Comparison of ENCODE assay signal across 21 cellular contexts in genomic region chr19:7006305-7006704, GRCh38. TPM values are rescaled to one million over a fixed set of nuclear protein-coding genes. Genes with fewer than 3 reads are reported as not detected.
DNase-seq lines count a peak whose midpoint lies in the region; ATAC-seq, FAIRE-seq and TF ChIP-seq lines count a peak whose summit lies in the region.
"Had no signal": no experiment of that assay in that cellular context is flagged by ENCODE, and none has a peak within 500 bp of the region (broad histone marks: within the 10 kb centered on the region; RNA-seq: fewer than 3 reads in every experiment).

No MANE protein-coding gene starts in this region.

- H4K20me1 ChIP-seq in K562 (replicated peaks; ENCODE audit: control insufficient read depth, insufficient read depth, low read length) (no peaks in the 10 kb centered on the region), PC-9 (ENCODE audit: insufficient read depth) (no peaks in the 10 kb centered on the region)

- H3K9me2 ChIP-seq in PC-9 (ENCODE audit: insufficient read depth), result no peaks in the 10 kb centered on the region

- ATAC-seq in K562 (peak; percentile 64), HG03045 (IDR thresholded peaks at IDR 0.05; ENCODE audit: unreplicated experiment) (no peak)
- ATAC-seq: SK-N-SH treated with all-trans-retinoic acid at 6 μM for 48 hours had no signal

- TF ChIP-seq EP300 in K562 (IDR thresholded peaks at IDR 0.05; ENCODE audit: low read length), result no peak

- no peaks in the 10 kb centered on the region for H3K9me1 ChIP-seq in K562 (ENCODE audit: control insufficient read depth, insufficient read depth, low read length)

- DNase-seq in NCI-H2171 treated with DMSO at 0.1 percent for 48 hours (lab: John Stamatoyannopoulos, UW) (peak; percentile 22), NCI-H2171 (lab: John Stamatoyannopoulos, UW) (no peak), BE2C (peak; percentile 14), NAMALWA (ENCODE audit: low spot score) (peak; percentile 51), K562 (ENCODE audit: extremely low read depth in 1 of 4, low spot score in 3 of 4) (peak in 3 of 4 experiments; percentile 9 to 14 (median 13)), PC-9 (no peak), hypothalamus (lab: John Stamatoyannopoulos, UW) (no peak)
- DNase-seq: DMS79, H7, HFFc6, NCI-H1048, NCI-H1417 treated with DMSO at 0.1 percent for 48 hours, NCI-H187 treated with DMSO at 0.1 percent for 48 hours, NCI-H2107, NCI-H524 treated with DMSO at 0.1 percent for 48 hours had no signal

- POLR2A ChIA-PET in K562 (lab: Yijun Ruan, JAX) (no interaction called here), PC-9 (lab: Charles Lee; ENCODE audit: unreplicated experiment) (no interaction called here)

- WGBS in K562 (ENCODE audit: insufficient coverage, low coverage, missing lambda C conversion rate), result 7% methylated on average over 6 of the region's 6 CpGs

- no peak overlapping the region for H3K27ac ChIP-seq in K562 (ENCODE audit: extremely low read depth, low read depth, low read length)
- no peak overlapping the region for H3K27ac ChIP-seq in PC-9

- no peaks in the 10 kb centered on the region for H3K79me2 ChIP-seq in K562 (ENCODE audit: control insufficient read depth, insufficient read depth, low read length)
- H3K79me2 ChIP-seq in PC-9 (ENCODE audit: low read depth), result no peaks in the 10 kb centered on the region

- TF ChIP-seq CTCF in BE2C (IDR thresholded peaks at IDR 0.05; ENCODE audit: low read depth, low read length) (no peak), K562 (IDR thresholded peaks at IDR 0.05 in 2 of 3, conservative IDR thresholded peaks at IDR 0.05 in 1 of 3; ENCODE audit: insufficient read depth in 2 of 3, low read depth in 1 of 3, low read length in 3 of 3) (no peak), PC-9 (conservative IDR thresholded peaks at IDR 0.05) (no peak)

- no peak for TF ChIP-seq RAD21 in K562 (CRISPR knock-in tag; conservative IDR thresholded peaks at IDR 0.05 in 1 of 2, IDR thresholded peaks at IDR 0.05 in 1 of 2)

- FAIRE-seq in K562 (lab: Jason Lieb, UNC), result no peak

- H3K4me2 ChIP-seq in K562 (ENCODE audit: insufficient read depth, low read length), result no peak overlapping the region
- H3K4me2 ChIP-seq in PC-9, result no peak overlapping the region

- H3K9me3 ChIP-seq in BE2C, result no peaks in the 10 kb centered on the region
- 0 out of 2 replicates have a peak, but pooled peaks cover 3% of the 10 kb centered on the region for H3K9me3 ChIP-seq in K562 (replicated peaks; ENCODE audit: control insufficient read depth, insufficient read depth, low read depth, low read length)
- H3K9me3 ChIP-seq in PC-9 (ENCODE audit: insufficient read depth, low read depth), result no peaks in the 10 kb centered on the region

- H3K27me3 ChIP-seq in BE2C (no peaks in the 10 kb centered on the region), K562 (ENCODE audit: control insufficient read depth in 2 of 2, insufficient read depth in 2 of 2, low read length in 2 of 2) (peaks cover 0 to 2% of the 10 kb centered on the region in 2 experiments; a peak in 2 of 5 replicates), PC-9 (ENCODE audit: insufficient read depth, low read depth) (peaks cover 31% of the 10 kb centered on the region)

- intact Hi-C loops in K562 (cut with micrococcal nuclease) (no loop called here), PC-9 (cut with micrococcal nuclease; ENCODE audit: unreplicated experiment) (no loop called here)

- no peaks in the 10 kb centered on the region for H3K36me3 ChIP-seq in BE2C
- no peaks in the 10 kb centered on the region for H3K36me3 ChIP-seq in K562 (ENCODE audit: control insufficient read depth, insufficient read depth, low read length)
- no peaks in the 10 kb centered on the region for H3K36me3 ChIP-seq in PC-9 (ENCODE audit: low read depth)

- CTCF ChIA-PET in K562 (lab: Yijun Ruan, JAX; ENCODE audit: low intra/inter-chr PET ratio) (no interaction called here), PC-9 (lab: Charles Lee) (no interaction called here)

- in situ Hi-C loops in K562 (cut with MboI), result no loop called here

- BruUV-seq in K562 (replicated peaks; lab: Mats Ljungman, UMichigan) (no TSS peak), PC-9 (replicated peaks; lab: Mats Ljungman, UMichigan) (no TSS peak)

- H3F3A ChIP-seq in PC-9 (ENCODE audit: insufficient read depth, low read depth), result no peaks in the 10 kb centered on the region

- no peak overlapping the region for H3K9ac ChIP-seq in K562 (ENCODE audit: insufficient read depth in 1 of 2, low read depth in 2 of 2, low read length in 2 of 2)

- H2AFZ ChIP-seq in K562 (ENCODE audit: low read depth, low read length), result no peak overlapping the region
- no peak overlapping the region for H2AFZ ChIP-seq in PC-9

- H3K4me3 ChIP-seq in BE2C (ENCODE audit: low read depth, low read length), result no peak overlapping the region
- H3K4me3 ChIP-seq in K562, result no peak overlapping the region
- H3K4me3 ChIP-seq in PC-9, result no peak overlapping the region

- TF ChIP-seq POLR2A in K562 (conservative IDR thresholded peaks at IDR 0.05), result no peak

- no peaks in the 10 kb centered on the region for H3K4me1 ChIP-seq in BE2C
- no peaks in the 10 kb centered on the region for H3K4me1 ChIP-seq in K562 (replicated peaks in 1 of 2; ENCODE audit: control insufficient read depth in 2 of 2, insufficient read depth in 2 of 2, low read length in 2 of 2)
- no peaks in the 10 kb centered on the region for H3K4me1 ChIP-seq in PC-9 (replicated peaks; ENCODE audit: insufficient read depth)

RNA-seq across cellular contexts. Expression of gene MBD3L2B, which starts 14.9 kb away (rescaled TPM):
- not detected for polyA plus RNA-seq in BE2C (2012; ENCODE audit: insufficient read depth, insufficient read length, low read depth)
- total RNA-seq in K562 (2011; cell fraction: chromatin; rRNA removed; ENCODE audit: low replicate concordance), result not detected in 2 replicates
- not detected in 2 replicates for total RNA-seq in K562 (2011; cell fraction: nucleolus; rRNA removed)
- total RNA-seq in K562 (2011; cell fraction: nucleoplasm; rRNA removed), result not detected in 2 replicates
- not detected in 2 replicates for total RNA-seq in K562 (2014; rRNA removed)
- total RNA-seq in K562 (2014; rRNA removed; fragmentation: Illumina TruSeq; extraction: Trizol), result not detected in 2 replicates
- total RNA-seq in K562 (2015; rRNA removed; fragmentation: Illumina TruSeq; extraction: Trizol), result not detected in 2 replicates
- not detected in 2 replicates for total RNA-seq in K562 (2021)
- polyA plus RNA-seq in K562 (2011; rRNA removed), result not detected in 2 replicates
- polyA plus RNA-seq in K562 (2011; cell fraction: cytosol; rRNA removed), result not detected in 2 replicates
- polyA plus RNA-seq in K562 (2011; cell fraction: nucleus; rRNA removed), result not detected in 2 replicates
- not detected in 2 replicates for polyA plus RNA-seq in K562 (2012)
- polyA plus RNA-seq in K562 (2014; fragmentation: Illumina TruSeq; extraction: Trizol), result not detected in 2 replicates
- not detected for polyA plus RNA-seq in K562 (2014; fragmentation: Nextera tagmentation; extraction: Ambion mirVana)
- polyA plus RNA-seq in K562 (2014; rRNA removed), result not detected in 2 replicates
- not detected in 2 replicates for polyA minus RNA-seq in K562 (2011; rRNA and poly(A)+ RNA removed)
- polyA minus RNA-seq in K562 (2011; cell fraction: cytosol; rRNA and poly(A)+ RNA removed), result not detected in 2 replicates
- not detected in 2 replicates for polyA minus RNA-seq in K562 (2011; cell fraction: nucleus; rRNA and poly(A)+ RNA removed)
- total RNA-seq in PC-9 (2021), result not detected in 2 replicates
- total RNA-seq: A172, H7, HFFc6, HT1080, MCF 10A had no signal
- polyA plus RNA-seq: CD14-positive monocyte had no signal

RNA-seq across cellular contexts. Expression of gene MBD3L5, which starts 24.1 kb away (rescaled TPM):
- not detected for polyA plus RNA-seq in BE2C (2012; ENCODE audit: insufficient read depth, insufficient read length, low read depth)
- total RNA-seq in K562 (2011; cell fraction: chromatin; rRNA removed; ENCODE audit: low replicate concordance), result not detected in 2 replicates
- not detected in 2 replicates for total RNA-seq in K562 (2011; cell fraction: nucleolus; rRNA removed)
- not detected in 2 replicates for total RNA-seq in K562 (2011; cell fraction: nucleoplasm; rRNA removed)
- total RNA-seq in K562 (2014; rRNA removed) (not detected in 2 replicates), K562 (2014; rRNA removed; fragmentation: Illumina TruSeq; extraction: Trizol) (not detected in 2 replicates), K562 (2015; rRNA removed; fragmentation: Illumina TruSeq; extraction: Trizol) (not detected in 2 replicates), K562 (2021) (not detected in 2 replicates), PC-9 (2021) (not detected in 2 replicates)
- polyA plus RNA-seq in K562 (2011; rRNA removed) (not detected in 2 replicates), K562 (2014; fragmentation: Illumina TruSeq; extraction: Trizol) (not detected in 2 replicates), K562 (2014; fragmentation: Nextera tagmentation; extraction: Ambion mirVana) (not detected), K562 (2014; rRNA removed) (not detected in 2 replicates)
- not detected in 2 replicates for polyA plus RNA-seq in K562 (2011; cell fraction: cytosol; rRNA removed)
- polyA plus RNA-seq in K562 (2011; cell fraction: nucleus; rRNA removed), result not detected in 2 replicates
- polyA plus RNA-seq in K562 (2012), result not detected in 2 replicates
- not detected in 2 replicates for polyA minus RNA-seq in K562 (2011; rRNA and poly(A)+ RNA removed)
- polyA minus RNA-seq in K562 (2011; cell fraction: cytosol; rRNA and poly(A)+ RNA removed), result not detected in 2 replicates
- polyA minus RNA-seq in K562 (2011; cell fraction: nucleus; rRNA and poly(A)+ RNA removed), result not detected in 2 replicates
- total RNA-seq: A172, H7, HFFc6, HT1080, MCF 10A had no signal
- polyA plus RNA-seq: CD14-positive monocyte had no signal

RNA-seq across cellular contexts. Expression of gene MBD3L4, which starts 33.7 kb away (rescaled TPM):
- polyA plus RNA-seq in BE2C (2012; ENCODE audit: insufficient read depth, insufficient read length, low read depth), result not detected
- total RNA-seq in K562 (2011; cell fraction: chromatin; rRNA removed; ENCODE audit: low replicate concordance), result not detected in 2 replicates
- total RNA-seq in K562 (2011; cell fraction: nucleolus; rRNA removed), result not detected in 2 replicates
- not detected in 2 replicates for total RNA-seq in K562 (2011; cell fraction: nucleoplasm; rRNA removed)
- total RNA-seq in K562 (2014; rRNA removed) (not detected in 2 replicates), K562 (2014; rRNA removed; fragmentation: Illumina TruSeq; extraction: Trizol) (not detected in 2 replicates), K562 (2015; rRNA removed; fragmentation: Illumina TruSeq; extraction: Trizol) (not detected in 2 replicates), K562 (2021) (not detected in 2 replicates), PC-9 (2021) (not detected in 2 replicates)
- polyA plus RNA-seq in K562 (2011; rRNA removed) (not detected in 2 replicates), K562 (2014; fragmentation: Illumina TruSeq; extraction: Trizol) (not detected in 2 replicates), K562 (2014; fragmentation: Nextera tagmentation; extraction: Ambion mirVana) (not detected), K562 (2014; rRNA removed) (not detected in 2 replicates)
- not detected in 2 replicates for polyA plus RNA-seq in K562 (2011; cell fraction: cytosol; rRNA removed)
- polyA plus RNA-seq in K562 (2011; cell fraction: nucleus; rRNA removed), result not detected in 2 replicates
- polyA plus RNA-seq in K562 (2012), result not detected in 2 replicates
- not detected in 2 replicates for polyA minus RNA-seq in K562 (2011; rRNA and poly(A)+ RNA removed)
- polyA minus RNA-seq in K562 (2011; cell fraction: cytosol; rRNA and poly(A)+ RNA removed), result not detected in 2 replicates
- polyA minus RNA-seq in K562 (2011; cell fraction: nucleus; rRNA and poly(A)+ RNA removed), result not detected in 2 replicates
- total RNA-seq: A172, H7, HFFc6, HT1080, MCF 10A had no signal
- polyA plus RNA-seq: CD14-positive monocyte had no signal

RNA-seq across cellular contexts. Expression of gene MBD3L2, which starts 42.8 kb away (rescaled TPM):
- polyA plus RNA-seq in BE2C (2012; ENCODE audit: insufficient read depth, insufficient read length, low read depth), result not detected
- total RNA-seq in K562 (2011; cell fraction: chromatin; rRNA removed; ENCODE audit: low replicate concordance), result not detected in 2 replicates
- total RNA-seq in K562 (2011; cell fraction: nucleolus; rRNA removed), result not detected in 2 replicates
- not detected in 2 replicates for total RNA-seq in K562 (2011; cell fraction: nucleoplasm; rRNA removed)
- total RNA-seq in K562 (2014; rRNA removed), result not detected in 2 replicates
- total RNA-seq in K562 (2014; rRNA removed; fragmentation: Illumina TruSeq; extraction: Trizol), result not detected in 2 replicates
- total RNA-seq in K562 (2015; rRNA removed; fragmentation: Illumina TruSeq; extraction: Trizol), result not detected in 2 replicates
- not detected in 2 replicates for total RNA-seq in K562 (2021)
- polyA plus RNA-seq in K562 (2011; rRNA removed), result not detected in 2 replicates
- polyA plus RNA-seq in K562 (2011; cell fraction: cytosol; rRNA removed), result not detected in 2 replicates
- polyA plus RNA-seq in K562 (2011; cell fraction: nucleus; rRNA removed), result not detected in 2 replicates
- polyA plus RNA-seq in K562 (2012), result not detected in 2 replicates
- polyA plus RNA-seq in K562 (2014; fragmentation: Illumina TruSeq; extraction: Trizol), result not detected in 2 replicates
- polyA plus RNA-seq in K562 (2014; fragmentation: Nextera tagmentation; extraction: Ambion mirVana), result not detected
- polyA plus RNA-seq in K562 (2014; rRNA removed), result not detected in 2 replicates
- not detected in 2 replicates for polyA minus RNA-seq in K562 (2011; rRNA and poly(A)+ RNA removed)
- polyA minus RNA-seq in K562 (2011; cell fraction: cytosol; rRNA and poly(A)+ RNA removed), result not detected in 2 replicates
- not detected in 2 replicates for polyA minus RNA-seq in K562 (2011; cell fraction: nucleus; rRNA and poly(A)+ RNA removed)
- not detected in 2 replicates for total RNA-seq in PC-9 (2021)
- total RNA-seq: A172, H7, HFFc6, HT1080, MCF 10A had no signal
- polyA plus RNA-seq: CD14-positive monocyte had no signal

RNA-seq across cellular contexts. Expression of gene MBD3L3, which starts 52.2 kb away (rescaled TPM):
- not detected for polyA plus RNA-seq in BE2C (2012; ENCODE audit: insufficient read depth, insufficient read length, low read depth)
- not detected in 2 replicates for total RNA-seq in K562 (2011; cell fraction: chromatin; rRNA removed; ENCODE audit: low replicate concordance)
- not detected in 2 replicates for total RNA-seq in K562 (2011; cell fraction: nucleolus; rRNA removed)
- total RNA-seq in K562 (2011; cell fraction: nucleoplasm; rRNA removed), result not detected in 2 replicates
- total RNA-seq in K562 (2014; rRNA removed) (not detected in 2 replicates), K562 (2014; rRNA removed; fragmentation: Illumina TruSeq; extraction: Trizol) (not detected in 2 replicates), K562 (2015; rRNA removed; fragmentation: Illumina TruSeq; extraction: Trizol) (not detected in 2 replicates), K562 (2021) (not detected in 2 replicates), PC-9 (2021) (not detected in 2 replicates)
- polyA plus RNA-seq in K562 (2011; rRNA removed) (not detected in 2 replicates), K562 (2014; fragmentation: Illumina TruSeq; extraction: Trizol) (not detected in 2 replicates), K562 (2014; fragmentation: Nextera tagmentation; extraction: Ambion mirVana) (not detected), K562 (2014; rRNA removed) (not detected in 2 replicates)
- polyA plus RNA-seq in K562 (2011; cell fraction: cytosol; rRNA removed), result not detected in 2 replicates
- not detected in 2 replicates for polyA plus RNA-seq in K562 (2011; cell fraction: nucleus; rRNA removed)
- polyA plus RNA-seq in K562 (2012), result not detected in 2 replicates
- not detected in 2 replicates for polyA minus RNA-seq in K562 (2011; rRNA and poly(A)+ RNA removed)
- polyA minus RNA-seq in K562 (2011; cell fraction: cytosol; rRNA and poly(A)+ RNA removed), result not detected in 2 replicates
- not detected in 2 replicates for polyA minus RNA-seq in K562 (2011; cell fraction: nucleus; rRNA and poly(A)+ RNA removed)
- total RNA-seq: A172, H7, HFFc6, HT1080, MCF 10A had no signal
- polyA plus RNA-seq: CD14-positive monocyte had no signal

Comparison
In these comparisons a context has a peak if more than half of its experiments do, and no peak if none do; other contexts are left out.
1. DNase-seq: peak in NCI-H2171 treated with DMSO at 0.1 percent for 48 hours (single experiment), BE2C (single experiment), NAMALWA (single experiment) and K562 (3 of 4); none in NCI-H2171 (single experiment), PC-9 (0 of 2) and hypothalamus (0 of 51).